ENCODE assay signal across 17 cellular contexts in genomic region chr5:168270446-168270845, GRCh38. TPM values are rescaled to one million over a fixed set of nuclear protein-coding genes. Genes with fewer than 3 reads are reported as not detected.
DNase-seq lines count a peak whose midpoint lies in the region; ATAC-seq, FAIRE-seq and TF ChIP-seq lines count a peak whose summit lies in the region.
"Had no signal": no experiment of that assay in that cellular context is flagged by ENCODE, and none has a peak within 500 bp of the region (broad histone marks: within the 10 kb centered on the region; RNA-seq: fewer than 3 reads in every experiment).

No MANE protein-coding gene starts in this region.

- peaks cover 6% of the 10 kb centered on the region for H3K27me3 Mint-ChIP-seq in mesothelial cell of epicardium (ENCODE audit: low read depth)
- H3K27me3 Mint-ChIP-seq in activated naive CD8-positive, alpha-beta T cell treated with anti-CD3 and anti-CD28 coated beads, Interleukin-2, amount 50 U/mL, for 24 hours = peaks cover 24% of the 10 kb centered on the region

- H3K27ac Mint-ChIP-seq in mesothelial cell of epicardium = peak overlapping the region; percentile 87
- no peak overlapping the region for H3K27ac Mint-ChIP-seq in activated naive CD8-positive, alpha-beta T cell treated with anti-CD3 and anti-CD28 coated beads, Interleukin-2, amount 50 U/mL, for 24 hours
- H3K27ac Mint-ChIP-seq: activated CD4-positive, alpha-beta T cell treated with anti-CD3 and anti-CD28 coated beads, Interleukin-2, amount 10 ng/mL, durations not matched to agents 24 days and 14 days had no signal

- no peak overlapping the region for H3K4me3 Mint-ChIP-seq in mesothelial cell of epicardium
- H3K4me3 Mint-ChIP-seq in activated naive CD8-positive, alpha-beta T cell treated with anti-CD3 and anti-CD28 coated beads, Interleukin-2, amount 50 U/mL, for 24 hours = no peak overlapping the region
- H3K4me3 Mint-ChIP-seq: activated CD4-positive, alpha-beta T cell treated with anti-CD3 and anti-CD28 coated beads, Interleukin-2, amount 10 ng/mL, durations not matched to agents 24 days and 14 days had no signal

- TF ChIP-seq CTCF in HepG2 (CRISPR knock-in tag; IDR thresholded peaks at IDR 0.05) (no peak), right lobe of liver (IDR thresholded peaks at IDR 0.05) (no peak), brain microvascular endothelial cell (IDR thresholded peaks at IDR 0.05; ENCODE audit: low read depth, low read length, missing control alignments) (no peak), mesothelial cell of epicardium (IDR thresholded peaks at IDR 0.05; ENCODE audit: unreplicated experiment) (no peak)

- H3K27me3 ChIP-seq in HepG2 (ENCODE audit: control insufficient read depth in 1 of 2, insufficient read depth in 2 of 2, low read length in 2 of 2) (peaks cover 0 to 4% of the 10 kb centered on the region in 2 experiments; a peak in 3 of 5 replicates), right lobe of liver (no peaks in the 10 kb centered on the region), brain microvascular endothelial cell (replicated peaks) (peaks cover 2% of the 10 kb centered on the region)
- H3K27me3 ChIP-seq: sigmoid colon, upper lobe of left lung had no signal

- no peak overlapping the region for H3K4me2 ChIP-seq in HepG2 (ENCODE audit: low read depth, low read length)

- no TSS peak for BruUV-seq in HepG2 (replicated peaks; lab: Mats Ljungman, UMichigan)

- H3K36me3 ChIP-seq in HepG2 (replicated peaks in 1 of 2; ENCODE audit: control insufficient read depth in 1 of 2, insufficient read depth in 2 of 2, low read length in 2 of 2) (no peaks in the 10 kb centered on the region), right lobe of liver (no peaks in the 10 kb centered on the region), brain microvascular endothelial cell (replicated peaks) (no peaks in the 10 kb centered on the region)
- H3K36me3 ChIP-seq: BLaER1 treated with 17β-estradiol and CSF1 and Interleukin-3, amounts not matched to agents 10 nM and 100 nM; sigmoid colon; upper lobe of left lung had no signal

- TF ChIP-seq EP300 in HepG2 (IDR thresholded peaks at IDR 0.05; ENCODE audit: low read depth in 2 of 2, low read length in 2 of 2) (no peak), HepG2 (CRISPR knock-in tag; IDR thresholded peaks at IDR 0.05; ENCODE audit: borderline replicate concordance) (no peak)

- no peak for TF ChIP-seq RAD21 in HepG2 (CRISPR knock-in tag; IDR thresholded peaks at IDR 0.05)

- TF ChIP-seq POLR2A in HepG2 (IDR thresholded peaks at IDR 0.05; ENCODE audit: insufficient read depth in 1 of 2, low read depth in 2 of 2, low read length in 2 of 2) = no peak
- TF ChIP-seq POLR2A in right lobe of liver (IDR thresholded peaks at IDR 0.05) = no peak

- CTCF ChIA-PET in HepG2 (lab: Yijun Ruan, JAX; ENCODE audit: low intra/inter-chr PET ratio, low total read pairs) = interaction anchor here (1.7 to 2.0 kb wide), 2 partner anchors 152 to 154 kb away, joined by 6 to 16 read pairs; no protein-coding TSS in a partner anchor

- H2AFZ ChIP-seq in HepG2 (ENCODE audit: low read length) = no peak overlapping the region

- WGBS in HepG2 (ENCODE audit: low lambda C conversion rate) = 10% methylated on average over 4 of the region's 4 CpGs
- WGBS in right lobe of liver (ENCODE audit: insufficient coverage, low coverage, low lambda C conversion rate, missing lambda C conversion rate) = 45% methylated on average over 4 of the region's 4 CpGs

- peak; percentile 4; the same call in 2 of the 3 replicates for ATAC-seq in HepG2
- ATAC-seq in right lobe of liver = no peak
- no peak for ATAC-seq in GM18519 (IDR thresholded peaks at IDR 0.05; ENCODE audit: low FRiP score, unreplicated experiment)
- no peak for ATAC-seq in GM21526 (IDR thresholded peaks at IDR 0.05; ENCODE audit: low FRiP score, unreplicated experiment)
- ATAC-seq in activated naive CD8-positive, alpha-beta T cell treated with anti-CD3 and anti-CD28 coated beads, Interleukin-2, amount 50 U/mL, for 24 hours = no peak
- ATAC-seq: esophagus mucosa had no signal

- DNase-seq in HepG2 (ENCODE audit: low spot score) (no peak), right lobe of liver (no peak), brain microvascular endothelial cell (peak; percentile 82), mesothelial cell of epicardium (ENCODE audit: low spot score in 2 of 2, unreplicated experiment in 2 of 2) (no peak)
- DNase-seq in activated naive CD8-positive, alpha-beta T cell treated with anti-CD3 and anti-CD28 coated beads, Interleukin-2, amount 50 U/mL, for 24 hours = no peak
- DNase-seq in activated CD4-positive, alpha-beta T cell treated with anti-CD3 and anti-CD28 coated beads for 1 hour = no peak
- DNase-seq: activated CD4-positive, alpha-beta T cell treated with anti-CD3 and anti-CD28 coated beads, Interleukin-2, amount 10 ng/mL, durations not matched to agents 24 days and 14 days; activated effector memory CD4-positive, alpha-beta T cell treated with anti-CD3 and anti-CD28 coated beads, Interleukin-2, amount 50 U/mL, for 16 hours; NCI-H1048; sigmoid colon; stimulated activated naive CD4-positive, alpha-beta T cell treated with Interleukin-2 at 50 U/mL for 16 hours; upper lobe of left lung had no signal

- intact Hi-C loops in HepG2 (cut with micrococcal nuclease; ENCODE audit: unreplicated experiment) (no loop called here), right lobe of liver (cut with DNase I) (no loop called here)

- H3K9me3 Mint-ChIP-seq in mesothelial cell of epicardium = no peaks in the 10 kb centered on the region
- no peaks in the 10 kb centered on the region for H3K9me3 Mint-ChIP-seq in activated naive CD8-positive, alpha-beta T cell treated with anti-CD3 and anti-CD28 coated beads, Interleukin-2, amount 50 U/mL, for 24 hours
- H3K9me3 Mint-ChIP-seq: activated CD4-positive, alpha-beta T cell treated with anti-CD3 and anti-CD28 coated beads, Interleukin-2, amount 10 ng/mL, durations not matched to agents 24 days and 14 days had no signal

- no peaks in the 10 kb centered on the region for H3K36me3 Mint-ChIP-seq in mesothelial cell of epicardium
- no peaks in the 10 kb centered on the region for H3K36me3 Mint-ChIP-seq in activated naive CD8-positive, alpha-beta T cell treated with anti-CD3 and anti-CD28 coated beads, Interleukin-2, amount 50 U/mL, for 24 hours (ENCODE audit: low read depth)

- peaks cover 23% of the 10 kb centered on the region for H3K4me1 ChIP-seq in HepG2 (ENCODE audit: insufficient read depth, low read length)
- H3K4me1 ChIP-seq in right lobe of liver = peaks cover 0 to 5% (median 0%) of the 10 kb centered on the region in 4 donors

- H3K27ac ChIP-seq in HepG2 (ENCODE audit: extremely low read length, insufficient read depth, low read length) = no peak overlapping the region
- no peak overlapping the region for H3K27ac ChIP-seq in right lobe of liver
- peak overlapping the region; percentile 20 for H3K27ac ChIP-seq in brain microvascular endothelial cell
- H3K27ac ChIP-seq: BLaER1 treated with 17β-estradiol and CSF1 and Interleukin-3, amounts not matched to agents 10 nM and 100 nM had no signal

- in situ Hi-C loops in HepG2 (cut with HindIII; ENCODE audit: extremely low pct_ligation_motif_present, low pct_unique_long_range_greater_than_20kb) = loop anchor here (5.0 to 25.0 kb wide), 2 partner anchors 152 to 417 kb away; no protein-coding TSS in a partner anchor
- in situ Hi-C loops in brain microvascular endothelial cell (cut with HindIII; ENCODE audit: low pct_ligation_motif_present, low sequenced_read_pairs) = no loop called here

- H4K20me1 ChIP-seq in HepG2 (ENCODE audit: insufficient read depth, low read length) = no peaks in the 10 kb centered on the region
- H4K20me1 ChIP-seq: BLaER1 treated with 17β-estradiol and CSF1 and Interleukin-3, amounts not matched to agents 10 nM and 100 nM had no signal

- no peaks in the 10 kb centered on the region for H3K79me2 ChIP-seq in HepG2 (ENCODE audit: insufficient read depth, low read length)

- no peak for FAIRE-seq in HepG2 (lab: Jason Lieb, UNC)
- FAIRE-seq: TTC549 had no signal

- H3K4me1 Mint-ChIP-seq in mesothelial cell of epicardium = peaks cover 25% of the 10 kb centered on the region
- H3K4me1 Mint-ChIP-seq in activated naive CD8-positive, alpha-beta T cell treated with anti-CD3 and anti-CD28 coated beads, Interleukin-2, amount 50 U/mL, for 24 hours = peaks cover 7% of the 10 kb centered on the region

- no peak overlapping the region for H3K9ac ChIP-seq in HepG2 (ENCODE audit: insufficient read depth, low read depth, low read length)

- no peaks in the 10 kb centered on the region for H3K9me3 ChIP-seq in HepG2 (ENCODE audit: low read length)
- H3K9me3 ChIP-seq in right lobe of liver = no peaks in the 10 kb centered on the region
- H3K9me3 ChIP-seq: BLaER1 treated with 17β-estradiol and CSF1 and Interleukin-3, amounts not matched to agents 10 nM and 100 nM; sigmoid colon; upper lobe of left lung had no signal

- no peak overlapping the region for H3K4me3 ChIP-seq in HepG2 (replicated peaks in 1 of 3; ENCODE audit: insufficient read depth in 1 of 3, low read depth in 2 of 3, low read length in 3 of 3)
- H3K4me3 ChIP-seq in right lobe of liver = no peak overlapping the region
- no peak overlapping the region for H3K4me3 ChIP-seq in brain microvascular endothelial cell (ENCODE audit: low read depth, low read length)
- H3K4me3 ChIP-seq: BLaER1 treated with 17β-estradiol and CSF1 and Interleukin-3, amounts not matched to agents 10 nM and 100 nM; sigmoid colon; upper lobe of left lung had no signal

- POLR2A ChIA-PET in HepG2 (lab: Yijun Ruan, JAX) = interaction anchor here (0.8 to 1.3 kb wide), 3 partner anchors 12 to 94 kb away, joined by 3 to 9 read pairs (median 3); no protein-coding TSS in a partner anchor

RNA-seq across cellular contexts. Expression of gene WWC1, which starts 21.0 kb away (rescaled TPM):
- 17.3 and 17.9 TPM in 2 replicates for total RNA-seq in HepG2 (2016; rRNA removed; fragmentation: Illumina TruSeq; extraction: Trizol)
- 3.2 and 4.1 TPM in 2 replicates for total RNA-seq in HepG2 (2016; cell fraction: cytosol; rRNA removed; fragmentation: Illumina TruSeq; extraction: Trizol; ENCODE audit: low read depth)
- 16.2 and 18.5 TPM in 2 replicates for total RNA-seq in HepG2 (2016; cell fraction: insoluble cytoplasmic fraction; rRNA removed; fragmentation: Illumina TruSeq; extraction: Trizol)
- 11.3 and 13.4 TPM in 2 replicates for total RNA-seq in HepG2 (2016; cell fraction: membrane; rRNA removed; fragmentation: Illumina TruSeq; extraction: Trizol)
- total RNA-seq in HepG2 (2016; cell fraction: nucleus; rRNA removed; fragmentation: Illumina TruSeq; extraction: Trizol) = 11.5 and 19.6 TPM in 2 replicates
- polyA plus RNA-seq in HepG2 (2011; rRNA removed) = 8.3 and 9.3 TPM in 2 replicates
- 5.7 and 5.8 TPM in 2 replicates for polyA plus RNA-seq in HepG2 (2011; cell fraction: cytosol; rRNA removed)
- 9.7 and 10.0 TPM in 2 replicates for polyA plus RNA-seq in HepG2 (2011; cell fraction: nucleus; rRNA removed)
- 8.6 and 11.5 TPM in 2 replicates for polyA plus RNA-seq in HepG2 (2012)
- polyA plus RNA-seq in HepG2 (2016; cell fraction: cytosol; fragmentation: Illumina TruSeq; extraction: Trizol; ENCODE audit: low read depth) = 1.6 and 2.5 TPM in 2 replicates
- 16.5 and 17.8 TPM in 2 replicates for polyA plus RNA-seq in HepG2 (2016; cell fraction: insoluble cytoplasmic fraction; fragmentation: Illumina TruSeq; extraction: Trizol; ENCODE audit: low read depth)
- 7.0 and 8.7 TPM in 2 replicates for polyA plus RNA-seq in HepG2 (2016; cell fraction: membrane; fragmentation: Illumina TruSeq; extraction: Trizol; ENCODE audit: low read depth)
- 16.3 and 18.5 TPM in 2 replicates for polyA plus RNA-seq in HepG2 (2016; cell fraction: nucleus; fragmentation: Illumina TruSeq; extraction: Trizol; ENCODE audit: insufficient read depth, low read depth)
- polyA minus RNA-seq in HepG2 (2011; rRNA and poly(A)+ RNA removed; ENCODE audit: low replicate concordance) = 12.6 and 55.5 TPM in 2 replicates
- polyA minus RNA-seq in HepG2 (2011; cell fraction: cytosol; rRNA and poly(A)+ RNA removed) = 6.4 and 7.6 TPM in 2 replicates
- polyA minus RNA-seq in HepG2 (2011; cell fraction: nucleus; rRNA and poly(A)+ RNA removed) = 12.2 and 12.5 TPM in 2 replicates
- 10 to 100 TPM in 5 of 6 experiments, 1 to 10 TPM in 1; 9.6 to 74.4 (median 23.5) TPM for total RNA-seq in right lobe of liver
- 29.9 to 35.1 TPM (median 32.8 TPM) in 3 replicates for total RNA-seq in mesothelial cell of epicardium
